In genomic region chr12:124075836-124076235, GRCh38 we compare ENCODE assay signal across 25 cellular contexts.
"Had no signal": no experiment of that assay in that cellular context is flagged by ENCODE, and none has a peak within 500 bp of the region (broad histone marks: within the 10 kb centered on the region; RNA-seq: fewer than 3 reads in every experiment).

No MANE protein-coding gene starts in this region.

- H3K36me3 ChIP-seq: breast epithelium, esophagus muscularis mucosa, heart left ventricle, ovary, prostate gland, sigmoid colon, stomach, thyroid gland, WERI-Rb-1 had no signal

- H3K9me3 ChIP-seq: breast epithelium, esophagus muscularis mucosa, heart left ventricle, ovary, prostate gland, sigmoid colon, stomach, thyroid gland had no signal

- H3K4me3 Mint-ChIP-seq: activated CD4-positive, alpha-beta memory T cell treated with anti-CD3 and anti-CD28 coated beads, Interleukin-2, amount 10 ng/mL, durations not matched to agents 7 days and 5 days; activated CD4-positive, alpha-beta T cell treated with anti-CD3 and anti-CD28 coated beads, Interleukin-2, amount 10 ng/mL, durations not matched to agents 24 days and 14 days; activated T-cell treated with anti-CD3 and anti-CD28 coated beads, Interleukin-2, amount 50 U/mL, for 24 hours; nephron; stimulated activated naive B cell treated with anti-CD40 and anti-IgM and Interleukin-4, amounts not matched to agents 10 μg/mL and 1 μg/mL and 100 μg/mL, for 72 hours; T-helper 17 cell had no signal

- H3K4me1 Mint-ChIP-seq: stimulated activated naive B cell treated with anti-CD40 and anti-IgM and Interleukin-4, amounts not matched to agents 10 μg/mL and 1 μg/mL and 100 μg/mL, for 72 hours had no signal

- DNase-seq: activated CD4-positive, alpha-beta memory T cell treated with anti-CD3 and anti-CD28 coated beads, Interleukin-2, amount 10 ng/mL, durations not matched to agents 7 days and 5 days; activated CD4-positive, alpha-beta T cell treated with anti-CD3 and anti-CD28 coated beads, Interleukin-2, amount 10 ng/mL, durations not matched to agents 24 days and 14 days; activated CD8-positive, alpha-beta memory T cell treated with anti-CD3 and anti-CD28 coated beads, Interleukin-2, amount 50 U/mL, for 48 hours; activated T-cell treated with anti-CD3 and anti-CD28 coated beads, Interleukin-2, amount 50 U/mL, for 24 hours; central memory CD4-positive, alpha-beta T cell; foreskin keratinocyte; heart left ventricle; left ventricle myocardium superior; ovary; retina; sigmoid colon; stimulated activated CD4-positive, alpha-beta T cell treated with anti-CD3 and anti-CD28 coated beads, Interleukin-15, amount 100 ng/mL, for 24 hours; stimulated activated CD4-positive, alpha-beta T cell treated with anti-CD3 and anti-CD28 coated beads, Interleukin-2, amount 100 ng/mL, for 24 hours; stimulated activated naive B cell treated with anti-CD40 and anti-IgM and Interleukin-4, amounts not matched to agents 10 μg/mL and 1 μg/mL and 100 μg/mL, for 72 hours; stomach; T-helper 17 cell; T1000; thyroid gland; WERI-Rb-1 had no signal

- ATAC-seq: activated CD4-positive, CD25-positive, alpha-beta regulatory T cell treated with anti-CD3 and anti-CD28 coated beads, Interleukin-2, amount 50 U/mL, for 24 hours; activated naive CD4-positive, alpha-beta T cell treated with anti-CD3 and anti-CD28 coated beads, Interleukin-2, amount 50 U/mL, for 72 hours; foreskin keratinocyte; heart left ventricle; left ventricle myocardium superior; stimulated activated naive B cell treated with anti-CD40 and anti-IgM and Interleukin-4, amounts not matched to agents 10 μg/mL and 1 μg/mL and 100 μg/mL, for 72 hours; T-helper 17 cell had no signal

- H3K9me3 Mint-ChIP-seq: activated CD4-positive, alpha-beta memory T cell treated with anti-CD3 and anti-CD28 coated beads, Interleukin-2, amount 10 ng/mL, durations not matched to agents 7 days and 5 days; activated CD4-positive, alpha-beta T cell treated with anti-CD3 and anti-CD28 coated beads, Interleukin-2, amount 10 ng/mL, durations not matched to agents 24 days and 14 days; activated naive CD4-positive, alpha-beta T cell treated with anti-CD3 and anti-CD28 coated beads, Interleukin-2, amount 50 U/mL, for 72 hours; activated T-cell treated with anti-CD3 and anti-CD28 coated beads, Interleukin-2, amount 50 U/mL, for 24 hours; nephron; stimulated activated naive B cell treated with anti-CD40 and anti-IgM and Interleukin-4, amounts not matched to agents 10 μg/mL and 1 μg/mL and 100 μg/mL, for 72 hours had no signal

- H3K27ac Mint-ChIP-seq: activated CD4-positive, alpha-beta memory T cell treated with anti-CD3 and anti-CD28 coated beads, Interleukin-2, amount 10 ng/mL, durations not matched to agents 7 days and 5 days; activated CD4-positive, alpha-beta T cell treated with anti-CD3 and anti-CD28 coated beads, Interleukin-2, amount 10 ng/mL, durations not matched to agents 24 days and 14 days; activated naive CD4-positive, alpha-beta T cell treated with anti-CD3 and anti-CD28 coated beads, Interleukin-2, amount 50 U/mL, for 72 hours; activated T-cell treated with anti-CD3 and anti-CD28 coated beads, Interleukin-2, amount 50 U/mL, for 24 hours; nephron; stimulated activated naive B cell treated with anti-CD40 and anti-IgM and Interleukin-4, amounts not matched to agents 10 μg/mL and 1 μg/mL and 100 μg/mL, for 72 hours; T-helper 17 cell had no signal

- H3K36me3 Mint-ChIP-seq: activated naive CD4-positive, alpha-beta T cell treated with anti-CD3 and anti-CD28 coated beads, Interleukin-2, amount 50 U/mL, for 72 hours; stimulated activated naive B cell treated with anti-CD40 and anti-IgM and Interleukin-4, amounts not matched to agents 10 μg/mL and 1 μg/mL and 100 μg/mL, for 72 hours had no signal

- H3K27me3 ChIP-seq: breast epithelium, esophagus muscularis mucosa, foreskin keratinocyte, heart left ventricle, ovary, sigmoid colon, stomach, thyroid gland had no signal

- H3K4me1 ChIP-seq: breast epithelium, foreskin keratinocyte, heart left ventricle, prostate gland, sigmoid colon had no signal

- H3K4me3 ChIP-seq: breast epithelium, esophagus muscularis mucosa, heart left ventricle, ovary, prostate gland, sigmoid colon, stomach, thyroid gland had no signal
